Comparison of ENCODE assay signal across 10 cellular contexts in genomic region chr11:12220305-12220704, GRCh38.
A peak's percentile ranks its signal among the peaks of the same experiment; 100 is the strongest.
DNase-seq lines count a peak whose midpoint lies in the region; ATAC-seq and TF ChIP-seq lines count a peak whose summit lies in the region.
"Had no signal": no experiment of that assay in that cellular context is flagged by ENCODE, and none has a peak within 500 bp of the region (broad histone marks: within the 10 kb centered on the region; RNA-seq: fewer than 3 reads in every experiment).

No MANE protein-coding gene starts in this region.

- ATAC-seq in activated CD8-positive, alpha-beta T cell treated with anti-CD3 and anti-CD28 coated beads, Interleukin-2, amount 10 ng/mL, durations not matched to agents 7 days and 5 days = no peak
- ATAC-seq in activated CD8-positive, alpha-beta T cell treated with anti-CD3 and anti-CD28 coated beads for 36 hours = no peak
- peak in 1 of 2 donors; percentile 67 for ATAC-seq in upper lobe of left lung (ENCODE audit: low FRiP score in 2 of 2)
- no peak for ATAC-seq in HG03457 (IDR thresholded peaks at IDR 0.05; ENCODE audit: unreplicated experiment)

- H3K4me1 ChIP-seq in upper lobe of left lung = peaks cover 32 to 82% (median 70%) of the 10 kb centered on the region in 4 donors

- WGBS in upper lobe of left lung, 2 donors = 58 to 79% methylated on average over 9 to 11 of the region's 11 CpGs

- no peaks in the 10 kb centered on the region for H3K27me3 ChIP-seq in upper lobe of left lung

- H3K4me3 ChIP-seq in fibroblast of the aortic adventitia (ENCODE audit: low read depth, low read length) (no peak overlapping the region), upper lobe of left lung (no peak overlapping the region)
- H3K4me3 ChIP-seq: smooth muscle cell had no signal

- POLR2A ChIA-PET in activated CD8-positive, alpha-beta T cell treated with anti-CD3 and anti-CD28 coated beads, Interleukin-2, amount 10 ng/mL, durations not matched to agents 7 days and 5 days (lab: Charles Lee) = no interaction called here
- POLR2A ChIA-PET in activated CD8-positive, alpha-beta T cell treated with anti-CD3 and anti-CD28 coated beads for 36 hours (lab: Charles Lee) = interaction anchor here (0.7 to 1.4 kb wide), 4 partner anchors 15 to 54 kb away, joined by 3 to 4 read pairs (median 4); no protein-coding TSS in a partner anchor

- H3K27ac ChIP-seq in upper lobe of left lung = peak overlapping the region in 3 of 4 donors; percentile 15 to 69 (median 50)

- intact Hi-C loops in activated CD8-positive, alpha-beta T cell treated with anti-CD3 and anti-CD28 coated beads for 36 hours (cut with micrococcal nuclease) = no loop called here

- H3K27me3 Mint-ChIP-seq in activated CD8-positive, alpha-beta T cell treated with anti-CD3 and anti-CD28 coated beads, Interleukin-2, amount 10 ng/mL, durations not matched to agents 7 days and 5 days (ENCODE audit: low read depth) = no peaks in the 10 kb centered on the region
- no peaks in the 10 kb centered on the region for H3K27me3 Mint-ChIP-seq in activated CD8-positive, alpha-beta T cell treated with anti-CD3 and anti-CD28 coated beads for 36 hours
- peaks cover 23% of the 10 kb centered on the region for H3K27me3 Mint-ChIP-seq in nephron (ENCODE audit: low read depth)

- peaks cover 0 to 38% (median 19%) of the 10 kb centered on the region in 4 donors for H3K36me3 ChIP-seq in upper lobe of left lung

- no peak for TF ChIP-seq CTCF in activated CD8-positive, alpha-beta T cell treated with anti-CD3 and anti-CD28 coated beads for 36 hours (IDR thresholded peaks at IDR 0.05)
- TF ChIP-seq CTCF in fibroblast of the aortic adventitia (IDR thresholded peaks at IDR 0.05; ENCODE audit: insufficient read depth, low read length) (no peak), nephron (IDR thresholded peaks at IDR 0.05; ENCODE audit: unreplicated experiment in 3 of 3) (no peak), upper lobe of left lung (IDR thresholded peaks at IDR 0.05) (no peak)

- no peak for TF ChIP-seq EP300 in upper lobe of left lung (IDR thresholded peaks at IDR 0.05)

- no peak for DNase-seq in activated CD8-positive, alpha-beta T cell treated with anti-CD3 and anti-CD28 coated beads, Interleukin-2, amount 10 ng/mL, durations not matched to agents 7 days and 5 days
- DNase-seq in activated CD8-positive, alpha-beta T cell treated with anti-CD3 and anti-CD28 coated beads for 36 hours = no peak
- DNase-seq in fibroblast of the aortic adventitia (ENCODE audit: low read depth) = peak; percentile 74
- DNase-seq in upper lobe of left lung = peak in 1 of 2 donors; percentile 63
- no peak for DNase-seq in activated CD4-positive, alpha-beta T cell treated with anti-CD3 and anti-CD28 coated beads, Interleukin-2, amount 50 U/mL, for 4 hours
- DNase-seq in GM03348 (ENCODE audit: low spot score) = no peak
- DNase-seq: NCI-H187 treated with DMSO at 0.1 percent for 48 hours had no signal

- peaks cover 62% of the 10 kb centered on the region for H3K4me1 Mint-ChIP-seq in activated CD8-positive, alpha-beta T cell treated with anti-CD3 and anti-CD28 coated beads, Interleukin-2, amount 10 ng/mL, durations not matched to agents 7 days and 5 days (ENCODE audit: low read depth)
- peaks cover 56% of the 10 kb centered on the region for H3K4me1 Mint-ChIP-seq in activated CD8-positive, alpha-beta T cell treated with anti-CD3 and anti-CD28 coated beads for 36 hours (ENCODE audit: low read depth)
- H3K4me1 Mint-ChIP-seq in nephron = peaks cover 60% of the 10 kb centered on the region

- no peak overlapping the region for H3K4me3 Mint-ChIP-seq in activated CD8-positive, alpha-beta T cell treated with anti-CD3 and anti-CD28 coated beads, Interleukin-2, amount 10 ng/mL, durations not matched to agents 7 days and 5 days
- H3K4me3 Mint-ChIP-seq in activated CD8-positive, alpha-beta T cell treated with anti-CD3 and anti-CD28 coated beads for 36 hours = no peak overlapping the region
- H3K4me3 Mint-ChIP-seq in nephron = peak overlapping the region in 1 of 3 experiments; percentile 45

- H3K9me3 Mint-ChIP-seq in activated CD8-positive, alpha-beta T cell treated with anti-CD3 and anti-CD28 coated beads, Interleukin-2, amount 10 ng/mL, durations not matched to agents 7 days and 5 days (ENCODE audit: insufficient read depth) = no peaks in the 10 kb centered on the region
- no peaks in the 10 kb centered on the region for H3K9me3 Mint-ChIP-seq in activated CD8-positive, alpha-beta T cell treated with anti-CD3 and anti-CD28 coated beads for 36 hours
- H3K9me3 Mint-ChIP-seq in nephron = no peaks in the 10 kb centered on the region

- CTCF ChIA-PET in activated CD8-positive, alpha-beta T cell treated with anti-CD3 and anti-CD28 coated beads, Interleukin-2, amount 10 ng/mL, durations not matched to agents 7 days and 5 days (lab: Charles Lee) = interaction anchor here (1.1 to 1.9 kb wide), 6 partner anchors 8 to 111 kb away, joined by 3 to 12 read pairs (median 4); no protein-coding TSS in a partner anchor
- CTCF ChIA-PET in activated CD8-positive, alpha-beta T cell treated with anti-CD3 and anti-CD28 coated beads for 36 hours (lab: Charles Lee) = interaction anchor here (1.0 to 1.7 kb wide), 4 partner anchors 12 to 175 kb away, joined by 3 to 5 read pairs (median 4); no protein-coding TSS in a partner anchor

- no peaks in the 10 kb centered on the region for H3K9me3 ChIP-seq in upper lobe of left lung

- H3K27ac Mint-ChIP-seq in activated CD8-positive, alpha-beta T cell treated with anti-CD3 and anti-CD28 coated beads, Interleukin-2, amount 10 ng/mL, durations not matched to agents 7 days and 5 days = peak overlapping the region; percentile 14
- H3K27ac Mint-ChIP-seq in activated CD8-positive, alpha-beta T cell treated with anti-CD3 and anti-CD28 coated beads for 36 hours = no peak overlapping the region
- peak overlapping the region in 2 of 3 experiments; percentile 62 to 79 for H3K27ac Mint-ChIP-seq in nephron

- no peak for TF ChIP-seq POLR2A in upper lobe of left lung (IDR thresholded peaks at IDR 0.05)

- peaks cover 58% of the 10 kb centered on the region for H3K36me3 Mint-ChIP-seq in activated CD8-positive, alpha-beta T cell treated with anti-CD3 and anti-CD28 coated beads, Interleukin-2, amount 10 ng/mL, durations not matched to agents 7 days and 5 days (ENCODE audit: low read depth)
- H3K36me3 Mint-ChIP-seq in activated CD8-positive, alpha-beta T cell treated with anti-CD3 and anti-CD28 coated beads for 36 hours (ENCODE audit: low read depth) = peaks cover 58% of the 10 kb centered on the region
- H3K36me3 Mint-ChIP-seq in nephron (ENCODE audit: low read depth) = no peaks in the 10 kb centered on the region
